In genomic region chr1:61253059-61253735, GRCh38 we compare ENCODE assay signal across 1 cellular context.
TF ChIP-seq lines count a peak whose summit lies in the region.

No MANE protein-coding gene starts in this region.

TF ChIP-seq in HepG2, 621 proteins besides CTCF, POLR2A, EP300 and RAD21 (continued from another document and continues in another):
- no peak for TF ChIP-seq ZBTB34 (CRISPR knock-in tag; IDR thresholded peaks at IDR 0.05)
- no peak for TF ChIP-seq TP53 (CRISPR knock-in tag; conservative IDR thresholded peaks at IDR 0.05)
- no peak for TF ChIP-seq ZEB1 (IDR thresholded peaks at IDR 0.05; ENCODE audit: insufficient replicate concordance, low read depth)
- TF ChIP-seq PAF1 (CRISPR knock-in tag; IDR thresholded peaks at IDR 0.05), result no peak
- TF ChIP-seq ZNF605 (CRISPR knock-in tag; IDR thresholded peaks at IDR 0.05), result no peak
- no peak; the same call in 1 of the 2 replicates for TF ChIP-seq CEBPB (IDR thresholded peaks at IDR 0.05; ENCODE audit: borderline replicate concordance, low read depth, low read length)
- TF ChIP-seq SIN3B (IDR thresholded peaks at IDR 0.05; ENCODE audit: low read length), result no peak
- no peak for TF ChIP-seq FOXA3 (CRISPR knock-in tag; IDR thresholded peaks at IDR 0.05)
- TF ChIP-seq HMGA1 (CRISPR knock-in tag; conservative IDR thresholded peaks at IDR 0.05), result no peak
- TF ChIP-seq ZHX2 (IDR thresholded peaks at IDR 0.05; ENCODE audit: low read depth), result no peak
- no peak for TF ChIP-seq ZHX2 (CRISPR knock-in tag; IDR thresholded peaks at IDR 0.05; ENCODE audit: borderline replicate concordance)
- no peak for TF ChIP-seq FOXO4 (CRISPR knock-in tag; conservative IDR thresholded peaks at IDR 0.05)
- no peak for TF ChIP-seq ZNF577 (CRISPR knock-in tag; IDR thresholded peaks at IDR 0.05; ENCODE audit: borderline replicate concordance, low read depth)
- TF ChIP-seq ATF7-NPFF (CRISPR knock-in tag; IDR thresholded peaks at IDR 0.05; ENCODE audit: low read depth), result no peak
- TF ChIP-seq ZFP41 (CRISPR knock-in tag; IDR thresholded peaks at IDR 0.05; ENCODE audit: borderline replicate concordance), result no peak
- TF ChIP-seq ZFY (CRISPR knock-in tag; IDR thresholded peaks at IDR 0.05), result no peak
- no peak for TF ChIP-seq CHCHD3 (CRISPR knock-in tag; IDR thresholded peaks at IDR 0.05)
- TF ChIP-seq ZZZ3 (CRISPR knock-in tag; IDR thresholded peaks at IDR 0.05; ENCODE audit: borderline replicate concordance), result no peak
- peak in 1 of 2 experiments; percentile 69; a peak in 1 of 4 replicates for TF ChIP-seq ATF4 (CRISPR knock-in tag; IDR thresholded peaks at IDR 0.05)
- no peak for TF ChIP-seq SRF (IDR thresholded peaks at IDR 0.05; ENCODE audit: low read depth, low read length)
- TF ChIP-seq ZSCAN22 (CRISPR knock-in tag; IDR thresholded peaks at IDR 0.05), result no peak
- TF ChIP-seq EED (CRISPR knock-in tag; IDR thresholded peaks at IDR 0.05), result no peak
- peak; percentile 38 for TF ChIP-seq SKI (IDR thresholded peaks at IDR 0.05; ENCODE audit: partially characterized antibody)
- TF ChIP-seq ZNF530 (CRISPR knock-in tag; IDR thresholded peaks at IDR 0.05; ENCODE audit: low read depth), result no peak
- TF ChIP-seq BCL6 (CRISPR knock-in tag; IDR thresholded peaks at IDR 0.05), result peak; percentile 49; the same call in 1 of the 2 replicates
- TF ChIP-seq FOXC1 (CRISPR knock-in tag; IDR thresholded peaks at IDR 0.05; ENCODE audit: borderline replicate concordance), result no peak
- no peak for TF ChIP-seq KLF12 (CRISPR knock-in tag; IDR thresholded peaks at IDR 0.05; ENCODE audit: borderline replicate concordance)
- TF ChIP-seq RORA (CRISPR knock-in tag; IDR thresholded peaks at IDR 0.05), result no peak
- no peak for TF ChIP-seq ZNF562 (CRISPR knock-in tag; IDR thresholded peaks at IDR 0.05; ENCODE audit: borderline replicate concordance)
- TF ChIP-seq ZBTB8A (CRISPR knock-in tag; IDR thresholded peaks at IDR 0.05; ENCODE audit: borderline replicate concordance, low read depth), result no peak
- peak; percentile 57; the same call in 1 of the 2 replicates for TF ChIP-seq GATAD2A (CRISPR knock-in tag; IDR thresholded peaks at IDR 0.05)
- TF ChIP-seq ZNF501 (CRISPR knock-in tag; IDR thresholded peaks at IDR 0.05), result no peak
- TF ChIP-seq RFX5 (IDR thresholded peaks at IDR 0.05; ENCODE audit: low read depth, low read length), result no peak
- TF ChIP-seq SMAD3 (CRISPR knock-in tag; IDR thresholded peaks at IDR 0.05), result no peak
- no peak for TF ChIP-seq ZNF746 (CRISPR knock-in tag; IDR thresholded peaks at IDR 0.05)
- no peak for TF ChIP-seq BORCS8-MEF2B (CRISPR knock-in tag; IDR thresholded peaks at IDR 0.05)
- TF ChIP-seq ZNF713 (CRISPR knock-in tag; IDR thresholded peaks at IDR 0.05), result no peak
- TF ChIP-seq SNAPC5 (CRISPR knock-in tag; IDR thresholded peaks at IDR 0.05; ENCODE audit: borderline replicate concordance), result no peak
- TF ChIP-seq ZNF580 (CRISPR knock-in tag; IDR thresholded peaks at IDR 0.05; ENCODE audit: borderline replicate concordance, low read depth), result no peak
- TF ChIP-seq ZNF446 (CRISPR knock-in tag; IDR thresholded peaks at IDR 0.05), result no peak
- no peak for TF ChIP-seq TERF1 (CRISPR knock-in tag; IDR thresholded peaks at IDR 0.05)
- no peak for TF ChIP-seq TOE1 (CRISPR knock-in tag; IDR thresholded peaks at IDR 0.05)
- no peak for TF ChIP-seq MAF1 (CRISPR knock-in tag; IDR thresholded peaks at IDR 0.05; ENCODE audit: borderline replicate concordance)
- TF ChIP-seq ZNF234 (CRISPR knock-in tag; conservative IDR thresholded peaks at IDR 0.05), result no peak
- no peak for TF ChIP-seq ZNF333 (CRISPR knock-in tag; IDR thresholded peaks at IDR 0.05; ENCODE audit: borderline replicate concordance)
- TF ChIP-seq ZNF12 (CRISPR knock-in tag; IDR thresholded peaks at IDR 0.05), result no peak
- TF ChIP-seq NCOA1 (CRISPR knock-in tag; IDR thresholded peaks at IDR 0.05), result no peak
- TF ChIP-seq FOXO1 (CRISPR knock-in tag; IDR thresholded peaks at IDR 0.05), result no peak
- TF ChIP-seq THYN1 (CRISPR knock-in tag; IDR thresholded peaks at IDR 0.05; ENCODE audit: borderline replicate concordance, low read depth), result no peak
- no peak for TF ChIP-seq ZNF335 (CRISPR knock-in tag; IDR thresholded peaks at IDR 0.05)
- no peak for TF ChIP-seq DRAP1 (CRISPR knock-in tag; IDR thresholded peaks at IDR 0.05)
- TF ChIP-seq MBD4 (IDR thresholded peaks at IDR 0.05; ENCODE audit: borderline replicate concordance, low read length), result no peak
- no peak for TF ChIP-seq ZNF383 (CRISPR knock-in tag; IDR thresholded peaks at IDR 0.05; ENCODE audit: borderline replicate concordance)
- TF ChIP-seq ZSCAN12 (CRISPR knock-in tag; IDR thresholded peaks at IDR 0.05), result no peak
- TF ChIP-seq ZNF614 (CRISPR knock-in tag; IDR thresholded peaks at IDR 0.05; ENCODE audit: borderline replicate concordance), result no peak
- TF ChIP-seq ZXDC (CRISPR knock-in tag; IDR thresholded peaks at IDR 0.05), result no peak
- no peak for TF ChIP-seq ZFP90 (CRISPR knock-in tag; IDR thresholded peaks at IDR 0.05; ENCODE audit: borderline replicate concordance)
- TF ChIP-seq ZNF644 (CRISPR knock-in tag; IDR thresholded peaks at IDR 0.05; ENCODE audit: low read depth), result peak; percentile 76
- no peak; the same call in 1 of the 2 replicates for TF ChIP-seq TFAP4 (IDR thresholded peaks at IDR 0.05; ENCODE audit: borderline replicate concordance, low read depth)
- no peak for TF ChIP-seq PREB (CRISPR knock-in tag; IDR thresholded peaks at IDR 0.05)
- TF ChIP-seq ZMYM4 (CRISPR knock-in tag; IDR thresholded peaks at IDR 0.05), result peak; percentile 87
